In genomic region chr13:40102854-40103253, GRCh38 we compare ENCODE assay signal across 9 cellular contexts.
DNase-seq lines count a peak whose midpoint lies in the region; ATAC-seq lines count a peak whose summit lies in the region.
"Had no signal": no experiment of that assay in that cellular context is flagged by ENCODE, and none has a peak within 500 bp of the region (broad histone marks: within the 10 kb centered on the region; RNA-seq: fewer than 3 reads in every experiment).

No MANE protein-coding gene starts in this region.

- H3K36me3 Mint-ChIP-seq in activated CD4-positive, alpha-beta T cell treated with anti-CD3 and anti-CD28 coated beads for 36 hours (ENCODE audit: low read depth), result peaks cover 11% of the 10 kb centered on the region

- H3K4me3 Mint-ChIP-seq in activated CD4-positive, alpha-beta T cell treated with anti-CD3 and anti-CD28 coated beads for 36 hours, result peak overlapping the region; percentile 62

- peak overlapping the region; percentile 99 for H3K27ac Mint-ChIP-seq in activated CD4-positive, alpha-beta T cell treated with anti-CD3 and anti-CD28 coated beads for 36 hours

- intact Hi-C loops in activated CD4-positive, alpha-beta T cell treated with anti-CD3 and anti-CD28 coated beads for 36 hours (cut with DNase I, micrococcal nuclease), result loop anchor here (1.0 to 10.0 kb wide), 28 partner anchors 7 to 905 kb away; partner anchors contain the start of genes FOXO1 (in 1 of the 2) and MRPS31 (in 1 of the 2)

- H3K4me1 Mint-ChIP-seq in activated CD4-positive, alpha-beta T cell treated with anti-CD3 and anti-CD28 coated beads for 36 hours, result peaks cover 53% of the 10 kb centered on the region

- peak; percentile 86 for ATAC-seq in activated CD4-positive, alpha-beta T cell treated with anti-CD3 and anti-CD28 coated beads for 36 hours
- no peak for ATAC-seq in HG03108 (IDR thresholded peaks at IDR 0.05; ENCODE audit: unreplicated experiment)
- ATAC-seq in GM18870 (IDR thresholded peaks at IDR 0.05; ENCODE audit: unreplicated experiment), result no peak

- DNase-seq in ELF-1 (ENCODE audit: low read depth, low spot score) (peak; percentile 5), amniotic stem cell (lab: John Stamatoyannopoulos, UW) (no peak), NK-92 (lab: John Stamatoyannopoulos, UW; ENCODE audit: unreplicated experiment) (no peak)
- DNase-seq in activated CD4-positive, alpha-beta T cell treated with anti-CD3 and anti-CD28 coated beads for 36 hours, result peak; percentile 98
- peak; percentile 2 for DNase-seq in central memory CD4-positive, alpha-beta T cell
- peak; percentile 97 for DNase-seq in stimulated activated CD4-positive, alpha-beta T cell treated with anti-CD3 and anti-CD28 coated beads, Interleukin-15, amount 100 ng/mL, for 24 hours
- DNase-seq: Karpas-422 had no signal

- H3K9me3 Mint-ChIP-seq in activated CD4-positive, alpha-beta T cell treated with anti-CD3 and anti-CD28 coated beads for 36 hours (ENCODE audit: low read depth), result peaks cover 12% of the 10 kb centered on the region

- POLR2A ChIA-PET in activated CD4-positive, alpha-beta T cell treated with anti-CD3 and anti-CD28 coated beads for 36 hours (lab: Charles Lee), result interaction anchor here (0.6 to 2.1 kb wide), 7 partner anchors 14 to 561 kb away, joined by 3 to 10 read pairs (median 4); no protein-coding TSS in a partner anchor

- CTCF ChIA-PET in activated CD4-positive, alpha-beta T cell treated with anti-CD3 and anti-CD28 coated beads for 36 hours (lab: Charles Lee), result interaction anchor here (0.8 to 2.2 kb wide), 7 partner anchors 12 to 566 kb away, joined by 3 to 8 read pairs (median 5); no protein-coding TSS in a partner anchor

- H3K27me3 Mint-ChIP-seq in activated CD4-positive, alpha-beta T cell treated with anti-CD3 and anti-CD28 coated beads for 36 hours, result no peaks in the 10 kb centered on the region

Comparison
In these comparisons a context has a peak if more than half of its experiments do, and no peak if none do; other contexts are left out.
1. DNase-seq: peak in ELF-1 (single experiment), activated CD4-positive, alpha-beta T cell treated with anti-CD3 and anti-CD28 coated beads for 36 hours (single experiment), central memory CD4-positive, alpha-beta T cell (single experiment) and stimulated activated CD4-positive, alpha-beta T cell treated with anti-CD3 and anti-CD28 coated beads, Interleukin-15, amount 100 ng/mL, for 24 hours (single experiment); none in amniotic stem cell (single experiment) and NK-92 (single experiment).